ENCODE assay signal across 1 cellular context in the genomic region with DNA sequence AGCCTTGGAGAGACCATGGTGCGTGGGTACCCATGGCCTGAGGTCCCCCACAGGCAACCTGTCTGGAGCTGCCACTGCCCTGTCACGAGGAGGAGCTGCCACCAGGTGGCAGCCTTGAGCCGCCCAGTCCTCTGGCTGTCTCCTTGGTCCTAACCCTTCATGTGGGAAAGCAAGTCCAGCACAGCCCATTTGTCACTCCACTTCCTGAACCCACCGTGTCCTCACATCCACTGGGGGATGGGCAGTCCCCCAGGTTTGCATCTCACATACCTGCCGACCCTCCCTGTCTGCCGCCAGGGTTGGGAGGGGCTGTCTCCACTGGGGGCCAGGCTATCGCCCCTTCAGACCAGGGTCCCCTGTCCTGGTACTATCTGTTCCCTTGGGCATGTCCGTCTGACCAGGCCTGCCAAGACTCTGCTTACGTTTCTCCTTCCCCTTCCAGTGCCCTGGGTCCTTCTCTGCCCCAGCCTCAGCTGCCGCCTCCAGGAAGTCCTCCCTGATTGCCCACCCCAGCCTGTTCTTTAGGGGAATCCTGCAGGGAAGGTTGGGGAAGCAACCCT.
TF ChIP-seq lines count a peak whose summit lies in the region.

No MANE protein-coding gene starts in this region.

TF ChIP-seq in H1, 55 proteins besides CTCF, POLR2A, EP300 and RAD21:
- TF ChIP-seq GABPA (IDR thresholded peaks at IDR 0.05; ENCODE audit: borderline replicate concordance, insufficient read depth, low read length) (peak; percentile 76; the same call in 1 of the 2 replicates), BACH1 (IDR thresholded peaks at IDR 0.05; ENCODE audit: low read length) (peak; percentile 70), POLR2AphosphoS5 (IDR thresholded peaks at IDR 0.05; ENCODE audit: low read depth, low read length) (peak; percentile 58; the same call in 1 of the 2 replicates), ASH2L (IDR thresholded peaks at IDR 0.05; ENCODE audit: low read length) (peak; percentile 23), JUN (IDR thresholded peaks at IDR 0.05; ENCODE audit: low read depth, low read length) (no peak), SIN3A (conservative IDR thresholded peaks at IDR 0.05 in 1 of 2, IDR thresholded peaks at IDR 0.05 in 1 of 2; ENCODE audit: low read depth in 1 of 2, low read length in 2 of 2) (peak in 1 of 2 experiments; percentile 87; a peak in 1 of 4 replicates), CREB1 (IDR thresholded peaks at IDR 0.05) (peak; percentile 43; the same call in 1 of the 2 replicates), SRF (IDR thresholded peaks at IDR 0.05; ENCODE audit: low read depth, low read length) (no peak), SP4 (IDR thresholded peaks at IDR 0.05; ENCODE audit: low read length) (0 out of 2 replicates have a peak, but pooled peaks have one; percentile 42)
- TF ChIP-seq, protein P1, sequence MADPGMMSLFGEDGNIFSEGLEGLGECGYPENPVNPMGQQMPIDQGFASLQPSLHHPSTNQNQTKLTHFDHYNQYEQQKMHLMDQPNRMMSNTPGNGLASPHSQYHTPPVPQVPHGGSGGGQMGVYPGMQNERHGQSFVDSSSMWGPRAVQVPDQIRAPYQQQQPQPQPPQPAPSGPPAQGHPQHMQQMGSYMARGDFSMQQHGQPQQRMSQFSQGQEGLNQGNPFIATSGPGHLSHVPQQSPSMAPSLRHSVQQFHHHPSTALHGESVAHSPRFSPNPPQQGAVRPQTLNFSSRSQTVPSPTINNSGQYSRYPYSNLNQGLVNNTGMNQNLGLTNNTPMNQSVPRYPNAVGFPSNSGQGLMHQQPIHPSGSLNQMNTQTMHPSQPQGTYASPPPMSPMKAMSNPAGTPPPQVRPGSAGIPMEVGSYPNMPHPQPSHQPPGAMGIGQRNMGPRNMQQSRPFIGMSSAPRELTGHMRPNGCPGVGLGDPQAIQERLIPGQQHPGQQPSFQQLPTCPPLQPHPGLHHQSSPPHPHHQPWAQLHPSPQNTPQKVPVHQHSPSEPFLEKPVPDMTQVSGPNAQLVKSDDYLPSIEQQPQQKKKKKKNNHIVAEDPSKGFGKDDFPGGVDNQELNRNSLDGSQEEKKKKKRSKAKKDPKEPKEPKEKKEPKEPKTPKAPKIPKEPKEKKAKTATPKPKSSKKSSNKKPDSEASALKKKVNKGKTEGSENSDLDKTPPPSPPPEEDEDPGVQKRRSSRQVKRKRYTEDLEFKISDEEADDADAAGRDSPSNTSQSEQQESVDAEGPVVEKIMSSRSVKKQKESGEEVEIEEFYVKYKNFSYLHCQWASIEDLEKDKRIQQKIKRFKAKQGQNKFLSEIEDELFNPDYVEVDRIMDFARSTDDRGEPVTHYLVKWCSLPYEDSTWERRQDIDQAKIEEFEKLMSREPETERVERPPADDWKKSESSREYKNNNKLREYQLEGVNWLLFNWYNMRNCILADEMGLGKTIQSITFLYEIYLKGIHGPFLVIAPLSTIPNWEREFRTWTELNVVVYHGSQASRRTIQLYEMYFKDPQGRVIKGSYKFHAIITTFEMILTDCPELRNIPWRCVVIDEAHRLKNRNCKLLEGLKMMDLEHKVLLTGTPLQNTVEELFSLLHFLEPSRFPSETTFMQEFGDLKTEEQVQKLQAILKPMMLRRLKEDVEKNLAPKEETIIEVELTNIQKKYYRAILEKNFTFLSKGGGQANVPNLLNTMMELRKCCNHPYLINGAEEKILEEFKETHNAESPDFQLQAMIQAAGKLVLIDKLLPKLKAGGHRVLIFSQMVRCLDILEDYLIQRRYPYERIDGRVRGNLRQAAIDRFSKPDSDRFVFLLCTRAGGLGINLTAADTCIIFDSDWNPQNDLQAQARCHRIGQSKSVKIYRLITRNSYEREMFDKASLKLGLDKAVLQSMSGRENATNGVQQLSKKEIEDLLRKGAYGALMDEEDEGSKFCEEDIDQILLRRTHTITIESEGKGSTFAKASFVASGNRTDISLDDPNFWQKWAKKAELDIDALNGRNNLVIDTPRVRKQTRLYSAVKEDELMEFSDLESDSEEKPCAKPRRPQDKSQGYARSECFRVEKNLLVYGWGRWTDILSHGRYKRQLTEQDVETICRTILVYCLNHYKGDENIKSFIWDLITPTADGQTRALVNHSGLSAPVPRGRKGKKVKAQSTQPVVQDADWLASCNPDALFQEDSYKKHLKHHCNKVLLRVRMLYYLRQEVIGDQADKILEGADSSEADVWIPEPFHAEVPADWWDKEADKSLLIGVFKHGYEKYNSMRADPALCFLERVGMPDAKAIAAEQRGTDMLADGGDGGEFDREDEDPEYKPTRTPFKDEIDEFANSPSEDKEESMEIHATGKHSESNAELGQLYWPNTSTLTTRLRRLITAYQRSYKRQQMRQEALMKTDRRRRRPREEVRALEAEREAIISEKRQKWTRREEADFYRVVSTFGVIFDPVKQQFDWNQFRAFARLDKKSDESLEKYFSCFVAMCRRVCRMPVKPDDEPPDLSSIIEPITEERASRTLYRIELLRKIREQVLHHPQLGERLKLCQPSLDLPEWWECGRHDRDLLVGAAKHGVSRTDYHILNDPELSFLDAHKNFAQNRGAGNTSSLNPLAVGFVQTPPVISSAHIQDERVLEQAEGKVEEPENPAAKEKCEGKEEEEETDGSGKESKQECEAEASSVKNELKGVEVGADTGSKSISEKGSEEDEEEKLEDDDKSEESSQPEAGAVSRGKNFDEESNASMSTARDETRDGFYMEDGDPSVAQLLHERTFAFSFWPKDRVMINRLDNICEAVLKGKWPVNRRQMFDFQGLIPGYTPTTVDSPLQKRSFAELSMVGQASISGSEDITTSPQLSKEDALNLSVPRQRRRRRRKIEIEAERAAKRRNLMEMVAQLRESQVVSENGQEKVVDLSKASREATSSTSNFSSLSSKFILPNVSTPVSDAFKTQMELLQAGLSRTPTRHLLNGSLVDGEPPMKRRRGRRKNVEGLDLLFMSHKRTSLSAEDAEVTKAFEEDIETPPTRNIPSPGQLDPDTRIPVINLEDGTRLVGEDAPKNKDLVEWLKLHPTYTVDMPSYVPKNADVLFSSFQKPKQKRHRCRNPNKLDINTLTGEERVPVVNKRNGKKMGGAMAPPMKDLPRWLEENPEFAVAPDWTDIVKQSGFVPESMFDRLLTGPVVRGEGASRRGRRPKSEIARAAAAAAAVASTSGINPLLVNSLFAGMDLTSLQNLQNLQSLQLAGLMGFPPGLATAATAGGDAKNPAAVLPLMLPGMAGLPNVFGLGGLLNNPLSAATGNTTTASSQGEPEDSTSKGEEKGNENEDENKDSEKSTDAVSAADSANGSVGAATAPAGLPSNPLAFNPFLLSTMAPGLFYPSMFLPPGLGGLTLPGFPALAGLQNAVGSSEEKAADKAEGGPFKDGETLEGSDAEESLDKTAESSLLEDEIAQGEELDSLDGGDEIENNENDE (IDR thresholded peaks at IDR 0.05; ENCODE audit: insufficient replicate concordance, low read length) = no peak
